In the genomic region with DNA sequence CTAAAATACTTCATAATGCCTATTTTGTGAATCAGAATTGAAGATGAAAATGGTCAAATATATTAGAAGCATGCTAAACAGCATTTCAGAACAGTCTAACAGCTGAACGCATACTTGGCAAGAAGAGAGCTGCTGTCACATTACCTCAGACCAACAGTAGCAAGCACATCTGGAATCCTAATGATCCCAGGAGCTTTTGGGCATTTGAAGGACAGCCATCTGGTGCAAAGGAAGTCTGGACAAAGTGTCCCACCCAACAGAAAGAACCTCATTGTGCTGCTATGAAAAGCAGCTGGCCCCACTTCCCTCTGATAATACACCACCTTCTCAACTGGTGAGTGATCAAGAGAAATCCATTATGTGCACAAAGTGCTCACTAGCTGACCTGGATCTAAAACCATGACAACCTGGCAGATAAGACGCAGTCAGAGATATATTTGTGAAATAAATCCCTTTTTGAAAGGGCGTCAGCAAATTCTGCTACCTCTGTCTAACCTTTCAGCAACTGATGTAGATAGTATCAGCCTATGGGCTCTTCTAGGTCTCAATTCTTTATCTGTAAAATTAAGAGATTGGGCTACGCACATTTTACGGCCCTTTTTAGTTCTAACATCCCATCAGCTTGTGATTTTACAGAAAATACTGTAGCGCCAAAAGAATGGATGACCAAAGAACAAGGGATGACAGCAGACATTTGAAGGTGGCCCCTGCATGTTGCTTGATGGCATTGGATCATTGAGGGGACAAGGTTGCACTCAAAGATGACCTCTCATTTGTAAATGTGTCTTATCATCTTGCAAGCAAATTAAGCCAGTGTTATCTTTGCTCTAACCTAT, we compare ENCODE assay signal across 15 cellular contexts.
A peak's percentile ranks its signal among the peaks of the same experiment; 100 is the strongest.
DNase-seq lines count a peak whose midpoint lies in the region; ATAC-seq and FAIRE-seq lines count a peak whose summit lies in the region.
"Had no signal": no experiment of that assay in that cellular context is flagged by ENCODE, and none has a peak within 500 bp of the region (broad histone marks: within the 10 kb centered on the region; RNA-seq: fewer than 3 reads in every experiment).

No MANE protein-coding gene starts in this region.

- CTCF ChIA-PET in activated naive CD4-positive, alpha-beta T cell treated with anti-CD3 and anti-CD28 coated beads, Interleukin-2, amount 10 ng/mL, durations not matched to agents 7 days and 5 days (lab: Charles Lee) = interaction anchor here (1.2 kb wide), 1 partner anchor 61 kb away, joined by 3 read pairs; no protein-coding TSS in a partner anchor
- CTCF ChIA-PET in T-cell (lab: Charles Lee) = no interaction called here

- H3K4me1 ChIP-seq in effector memory CD4-positive, alpha-beta T cell (ENCODE audit: control insufficient read depth, insufficient read depth, low read length, poor library complexity, severe bottlenecking) = peaks cover 16% of the 10 kb centered on the region
- H3K4me1 ChIP-seq in HAP-1 = no peaks in the 10 kb centered on the region

- peak overlapping the region; percentile 63 for H3K27ac ChIP-seq in effector memory CD4-positive, alpha-beta T cell (ENCODE audit: insufficient read depth, low read length, poor library complexity, severe bottlenecking)

- peak overlapping the region; percentile 69 for H3K27ac Mint-ChIP-seq in activated naive CD4-positive, alpha-beta T cell treated with anti-CD3 and anti-CD28 coated beads, Interleukin-2, amount 10 ng/mL, durations not matched to agents 7 days and 5 days
- peak overlapping the region; percentile 91 to 96 for H3K27ac Mint-ChIP-seq in T-cell

- peaks cover 71% of the 10 kb centered on the region for H3K4me1 Mint-ChIP-seq in activated naive CD4-positive, alpha-beta T cell treated with anti-CD3 and anti-CD28 coated beads, Interleukin-2, amount 10 ng/mL, durations not matched to agents 7 days and 5 days
- peaks cover 50 to 58% (median 52%) of the 10 kb centered on the region in 3 donors for H3K4me1 Mint-ChIP-seq in T-cell

- POLR2A ChIA-PET in T-cell (lab: Charles Lee) = no interaction called here

- H3K9me3 ChIP-seq in effector memory CD4-positive, alpha-beta T cell (ENCODE audit: control insufficient read depth, low read length) = no peaks in the 10 kb centered on the region
- no peaks in the 10 kb centered on the region for H3K9me3 ChIP-seq in HAP-1
- H3K9me3 ChIP-seq: mucosa of descending colon had no signal

- H3K27me3 ChIP-seq in effector memory CD4-positive, alpha-beta T cell (replicated peaks; ENCODE audit: control insufficient read depth, insufficient read depth, low read length, poor library complexity, severe bottlenecking) = no peaks in the 10 kb centered on the region
- no peaks in the 10 kb centered on the region for H3K27me3 ChIP-seq in HAP-1 (ENCODE audit: low read depth)

- FAIRE-seq in GM19239 (lab: Jason Lieb, UNC) = no peak
- FAIRE-seq: GM12892 had no signal

- no peak for DNase-seq in activated naive CD4-positive, alpha-beta T cell treated with anti-CD3 and anti-CD28 coated beads, Interleukin-2, amount 10 ng/mL, durations not matched to agents 7 days and 5 days
- no peak for DNase-seq in activated naive CD4-positive, alpha-beta T cell (lab: John Stamatoyannopoulos, UW)
- DNase-seq in T-cell (no peak), skeletal muscle cell (ENCODE audit: low read depth) (peak; percentile 25), GM19239 (ENCODE audit: insufficient read length, low spot score) (no peak), HAP-1 (ENCODE audit: low spot score in 2 of 2) (no peak)
- no peak for DNase-seq in effector memory CD4-positive, alpha-beta T cell
- DNase-seq: activated CD4-positive, alpha-beta T cell treated with anti-CD3 and anti-CD28 coated beads, Interleukin-2, amount 50 U/mL, for 1 hour; Karpas-422; mucosa of descending colon; NCI-H2081 treated with DMSO at 0.1 percent for 48 hours; OCI-M1; right cardiac atrium had no signal

- ATAC-seq in T-cell (replicated peaks in 1 of 4) = no peak
- no peak for ATAC-seq in GM21367 (IDR thresholded peaks at IDR 0.05; ENCODE audit: unreplicated experiment)
- ATAC-seq: mucosa of descending colon had no signal

- H3K4me3 ChIP-seq in effector memory CD4-positive, alpha-beta T cell (ENCODE audit: insufficient read depth, low read depth, low read length, poor library complexity, severe bottlenecking) = no peak overlapping the region
- H3K4me3 ChIP-seq in skeletal muscle cell (ENCODE audit: low read depth, low read length) (no peak overlapping the region), HAP-1 (no peak overlapping the region)
- H3K4me3 ChIP-seq: mucosa of descending colon had no signal

- peaks cover 14% of the 10 kb centered on the region for H3K36me3 Mint-ChIP-seq in activated naive CD4-positive, alpha-beta T cell treated with anti-CD3 and anti-CD28 coated beads, Interleukin-2, amount 10 ng/mL, durations not matched to agents 7 days and 5 days
- no peaks in the 10 kb centered on the region for H3K36me3 Mint-ChIP-seq in T-cell

- no peaks in the 10 kb centered on the region for H3K27me3 Mint-ChIP-seq in activated naive CD4-positive, alpha-beta T cell treated with anti-CD3 and anti-CD28 coated beads, Interleukin-2, amount 10 ng/mL, durations not matched to agents 7 days and 5 days
- H3K27me3 Mint-ChIP-seq in T-cell = no peaks in the 10 kb centered on the region

- H3K36me3 ChIP-seq in effector memory CD4-positive, alpha-beta T cell (ENCODE audit: control insufficient read depth, insufficient read depth, low read length) = no peaks in the 10 kb centered on the region
- no peaks in the 10 kb centered on the region for H3K36me3 ChIP-seq in HAP-1 (replicated peaks)

- in situ Hi-C loops in HAP-1 (cut with MboI; ENCODE audit: low sequenced_read_pairs) = no loop called here

- peaks cover 9% of the 10 kb centered on the region for H3K9me3 Mint-ChIP-seq in activated naive CD4-positive, alpha-beta T cell treated with anti-CD3 and anti-CD28 coated beads, Interleukin-2, amount 10 ng/mL, durations not matched to agents 7 days and 5 days
- peaks cover 0 to 3% (median 0%) of the 10 kb centered on the region in 3 donors for H3K9me3 Mint-ChIP-seq in T-cell

- no peak overlapping the region for H3K4me3 Mint-ChIP-seq in activated naive CD4-positive, alpha-beta T cell treated with anti-CD3 and anti-CD28 coated beads, Interleukin-2, amount 10 ng/mL, durations not matched to agents 7 days and 5 days
- peak overlapping the region in 1 of 3 donors; percentile 59 for H3K4me3 Mint-ChIP-seq in T-cell
